Comparison of ENCODE assay signal across 8 cellular contexts in the genomic region with DNA sequence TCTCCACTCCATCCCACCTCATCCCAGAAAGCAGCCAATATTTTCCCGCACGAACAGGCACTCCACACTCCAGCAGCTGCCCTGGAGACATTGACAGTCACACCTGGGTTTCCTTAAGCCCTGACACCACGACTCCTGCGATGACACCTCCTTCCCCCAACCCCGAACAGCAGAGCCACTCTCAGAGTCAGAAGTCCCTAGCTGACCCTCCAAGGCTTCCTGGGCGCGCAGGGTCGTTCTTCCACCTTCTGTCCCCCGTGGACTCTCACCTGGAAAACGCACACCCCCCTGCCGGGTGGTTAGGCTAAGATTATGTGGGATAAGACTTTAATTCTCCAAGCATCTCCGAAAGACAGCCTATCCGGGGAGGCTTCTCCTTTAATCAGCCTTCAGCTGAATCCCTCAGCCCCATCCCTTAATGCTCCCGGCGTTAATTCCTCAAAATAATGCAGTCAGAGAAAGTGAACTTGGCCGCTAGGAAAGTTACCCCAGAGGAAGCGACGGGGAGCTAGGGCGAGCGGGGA. TPM values are rescaled to one million over a fixed set of nuclear protein-coding genes. Genes with fewer than 3 reads are reported as not detected.
DNase-seq lines count a peak whose midpoint lies in the region; ATAC-seq and TF ChIP-seq lines count a peak whose summit lies in the region.

No MANE protein-coding gene starts in this region.

- TF ChIP-seq CTCF in psoas muscle (IDR thresholded peaks at IDR 0.05), result no peak

- H3K36me3 ChIP-seq in psoas muscle (ENCODE audit: insufficient read depth in 1 of 2, low read depth in 1 of 2), result no peaks in the 10 kb centered on the region

- H3K27me3 ChIP-seq in psoas muscle (ENCODE audit: insufficient read depth in 3 of 3, low read length in 2 of 3), result no peaks in the 10 kb centered on the region

- 16 to 24% (median 17%) methylated on average over 16 to 20 of the region's 20 CpGs for WGBS in psoas muscle, 3 donors

- ATAC-seq in HG03064 (IDR thresholded peaks at IDR 0.05; ENCODE audit: low read depth, unreplicated experiment) (peak; percentile 3), left cardiac atrium (peak; percentile 20 to 38), psoas muscle (peak; percentile 20 to 38 (median 27))

- intact Hi-C loops in left cardiac atrium (cut with DNase I), result no loop called here
- intact Hi-C loops in psoas muscle (cut with DNase I), result no loop called here

- H3K27ac ChIP-seq in psoas muscle, result peak overlapping the region; percentile 73

- H3K4me3 ChIP-seq in psoas muscle, result peak overlapping the region; percentile 87

- H3K9me3 ChIP-seq in psoas muscle, result no peaks in the 10 kb centered on the region

- H3K4me1 ChIP-seq in psoas muscle, result peaks cover 11% of the 10 kb centered on the region

- DNase-seq in Daoy (ENCODE audit: low read depth) (peak; percentile 28), left cardiac atrium (no peak), psoas muscle (no peak), DMS153 (lab: John Stamatoyannopoulos, UW) (no peak), MV-4-11 (lab: John Stamatoyannopoulos, UW) (no peak), SKM-1 (lab: John Stamatoyannopoulos, UW; ENCODE audit: unreplicated experiment) (no peak)
- DNase-seq in activated T-cell treated with anti-CD3 and anti-CD28 coated beads, Interleukin-2, amount 50 U/mL, for 1 hour, result peak; percentile 24

RNA-seq across cellular contexts. Expression of gene DENND11, which starts 1.1 kb away (rescaled TPM):
- 17.1 and 17.9 TPM in 2 replicates for total RNA-seq in Daoy (2014; rRNA removed; shearing (Covaris generic))
- 10 to 100 TPM; 10.6 to 11.1 TPM for total RNA-seq in left cardiac atrium
- 1 to 10 TPM; 4.4 to 5.7 (median 5.0) TPM for total RNA-seq in psoas muscle
- 1 to 10 TPM; 1.7 to 4.2 (median 2.3) TPM for polyA plus RNA-seq in psoas muscle

RNA-seq across cellular contexts. Expression of gene WEE2, which starts 7.2 kb away (rescaled TPM):
- total RNA-seq in Daoy (2014; rRNA removed; shearing (Covaris generic)), result not detected in 2 replicates
- total RNA-seq in left cardiac atrium (not detected), psoas muscle (not detected)
- polyA plus RNA-seq in psoas muscle, result not detected

RNA-seq across cellular contexts. Expression of gene SSBP1, which starts 37.2 kb away (rescaled TPM):
- 913 and 1,102 TPM in 2 replicates for total RNA-seq in Daoy (2014; rRNA removed; shearing (Covaris generic))
- total RNA-seq in left cardiac atrium (100 to 1,000 TPM in 1 of 2 donors, 10 to 100 TPM in 1; 80.6 to 109 TPM), psoas muscle (100 to 1,000 TPM in 1 of 4 donors, 10 to 100 TPM in 3; 61.3 to 112 (median 86.8) TPM)
- polyA plus RNA-seq in psoas muscle, result 100 to 1,000 TPM; 154 to 272 (median 214) TPM

Comparison
In these comparisons a context has a peak if more than half of its experiments do, and no peak if none do; other contexts are left out.
1. DNase-seq: peak in Daoy (single experiment) and activated T-cell treated with anti-CD3 and anti-CD28 coated beads, Interleukin-2, amount 50 U/mL, for 1 hour (single experiment); none in left cardiac atrium (single experiment), psoas muscle (0 of 2), DMS153 (single experiment), MV-4-11 (single experiment) and SKM-1 (single experiment).
2. Peak in every context shown above with its lines, with median percentiles within 50 percentile points of each other: ATAC-seq.